Comparison of ENCODE assay signal across 1 cellular context in the genomic region with DNA sequence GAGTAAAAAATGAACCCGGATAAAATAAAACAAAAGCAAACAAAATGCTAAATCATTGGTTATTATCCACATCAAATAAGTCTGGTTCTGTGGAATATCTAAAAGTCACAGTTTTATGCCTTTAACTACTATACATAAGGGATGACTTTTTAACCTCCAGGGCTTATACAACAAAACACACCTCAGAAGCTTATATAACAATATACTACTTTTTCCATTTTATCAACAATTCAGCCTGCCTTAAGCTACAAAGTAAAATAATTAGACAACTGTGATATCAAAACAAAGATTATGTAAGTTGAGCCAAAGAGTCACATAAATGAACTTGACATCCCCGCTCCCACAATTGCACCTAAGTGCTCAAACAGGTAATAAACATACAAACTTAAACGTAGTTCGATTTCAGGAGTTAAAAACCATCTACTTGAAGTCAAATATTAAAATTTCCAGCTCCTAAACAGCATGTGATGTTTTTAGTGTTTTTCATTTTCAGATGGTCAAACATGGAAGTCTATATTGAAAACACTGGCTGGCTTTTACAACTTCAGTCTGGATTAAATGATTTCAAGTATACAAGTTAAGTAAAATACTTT.
TF ChIP-seq lines count a peak whose summit lies in the region.

No MANE protein-coding gene starts in this region.

TF ChIP-seq in SK-N-SH, 30 proteins besides CTCF, POLR2A, EP300 and RAD21 (continued from another document):
- TF ChIP-seq, protein P1, sequence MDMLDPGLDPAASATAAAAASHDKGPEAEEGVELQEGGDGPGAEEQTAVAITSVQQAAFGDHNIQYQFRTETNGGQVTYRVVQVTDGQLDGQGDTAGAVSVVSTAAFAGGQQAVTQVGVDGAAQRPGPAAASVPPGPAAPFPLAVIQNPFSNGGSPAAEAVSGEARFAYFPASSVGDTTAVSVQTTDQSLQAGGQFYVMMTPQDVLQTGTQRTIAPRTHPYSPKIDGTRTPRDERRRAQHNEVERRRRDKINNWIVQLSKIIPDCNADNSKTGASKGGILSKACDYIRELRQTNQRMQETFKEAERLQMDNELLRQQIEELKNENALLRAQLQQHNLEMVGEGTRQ (IDR thresholded peaks at IDR 0.05; ENCODE audit: borderline replicate concordance, low read depth, low read length), result no peak
- TF ChIP-seq YY1 (IDR thresholded peaks at IDR 0.05; ENCODE audit: low read depth) (no peak), ELF1 (IDR thresholded peaks at IDR 0.05) (no peak), MXI1 (IDR thresholded peaks at IDR 0.05; ENCODE audit: low read depth, low read length) (no peak), NRF1 (IDR thresholded peaks at IDR 0.05; ENCODE audit: low read depth, low read length) (no peak), TEAD4 (IDR thresholded peaks at IDR 0.05; ENCODE audit: borderline replicate concordance, insufficient read depth) (no peak), TCF12 (IDR thresholded peaks at IDR 0.05) (no peak), MEF2A (IDR thresholded peaks at IDR 0.05; ENCODE audit: borderline replicate concordance, low read depth) (no peak)
- TF ChIP-seq, protein P2, sequence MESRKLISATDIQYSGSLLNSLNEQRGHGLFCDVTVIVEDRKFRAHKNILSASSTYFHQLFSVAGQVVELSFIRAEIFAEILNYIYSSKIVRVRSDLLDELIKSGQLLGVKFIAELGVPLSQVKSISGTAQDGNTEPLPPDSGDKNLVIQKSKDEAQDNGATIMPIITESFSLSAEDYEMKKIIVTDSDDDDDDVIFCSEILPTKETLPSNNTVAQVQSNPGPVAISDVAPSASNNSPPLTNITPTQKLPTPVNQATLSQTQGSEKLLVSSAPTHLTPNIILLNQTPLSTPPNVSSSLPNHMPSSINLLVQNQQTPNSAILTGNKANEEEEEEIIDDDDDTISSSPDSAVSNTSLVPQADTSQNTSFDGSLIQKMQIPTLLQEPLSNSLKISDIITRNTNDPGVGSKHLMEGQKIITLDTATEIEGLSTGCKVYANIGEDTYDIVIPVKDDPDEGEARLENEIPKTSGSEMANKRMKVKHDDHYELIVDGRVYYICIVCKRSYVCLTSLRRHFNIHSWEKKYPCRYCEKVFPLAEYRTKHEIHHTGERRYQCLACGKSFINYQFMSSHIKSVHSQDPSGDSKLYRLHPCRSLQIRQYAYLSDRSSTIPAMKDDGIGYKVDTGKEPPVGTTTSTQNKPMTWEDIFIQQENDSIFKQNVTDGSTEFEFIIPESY (IDR thresholded peaks at IDR 0.05; ENCODE audit: borderline replicate concordance, low read depth), result no peak
